In genomic region chr17:76102944-76103273, GRCh38 we compare ENCODE assay signal across 9 cellular contexts. TPM values are rescaled to one million over a fixed set of nuclear protein-coding genes. Genes with fewer than 3 reads are reported as not detected.
DNase-seq lines count a peak whose midpoint lies in the region; ATAC-seq, FAIRE-seq and TF ChIP-seq lines count a peak whose summit lies in the region.
"Had no signal": no experiment of that assay in that cellular context is flagged by ENCODE, and none has a peak within 500 bp of the region (broad histone marks: within the 10 kb centered on the region; RNA-seq: fewer than 3 reads in every experiment).

No MANE protein-coding gene starts in this region.

- H3K27me3 ChIP-seq in GM23248 (replicated peaks; ENCODE audit: insufficient read depth), result no peaks in the 10 kb centered on the region

- H3K4me1 Mint-ChIP-seq in T-cell (peaks cover 36 to 39% (median 37%) of the 10 kb centered on the region in 3 donors), glutamatergic neuron (ENCODE audit: low read depth, unreplicated experiment) (peaks cover 3% of the 10 kb centered on the region)

- FAIRE-seq in GM12891 (lab: Jason Lieb, UNC), result no peak

- ATAC-seq in T-cell (replicated peaks in 1 of 4), result peak in 1 of 4 experiments; percentile 1
- ATAC-seq in GM18502 (IDR thresholded peaks at IDR 0.05; ENCODE audit: poor library complexity, unreplicated experiment), result no peak

- no peaks in the 10 kb centered on the region for H3K27me3 Mint-ChIP-seq in T-cell
- H3K27me3 Mint-ChIP-seq in glutamatergic neuron (ENCODE audit: unreplicated experiment), result no peaks in the 10 kb centered on the region

- H3K36me3 ChIP-seq in GM23248 (ENCODE audit: low read depth), result peaks cover 30% of the 10 kb centered on the region

- CTCF ChIA-PET in T-cell (lab: Charles Lee), result interaction anchor here (0.6 to 1.8 kb wide), 6 partner anchors 79 to 193 kb away, joined by 3 to 9 read pairs (median 3); no protein-coding TSS in a partner anchor

- DNase-seq in GM23248, result peak; percentile 32
- DNase-seq in T-cell, result no peak
- DNase-seq in glutamatergic neuron, result no peak
- DNase-seq in midbrain (lab: John Stamatoyannopoulos, UW), result no peak
- no peak for DNase-seq in NCI-H524 (lab: John Stamatoyannopoulos, UW)
- DNase-seq in GM12891 (ENCODE audit: insufficient read length, low spot score), result no peak

- H3K79me2 ChIP-seq in GM23248 (ENCODE audit: insufficient read depth), result peaks cover 31% of the 10 kb centered on the region

- H3K4me3 ChIP-seq in GM23248 (peak overlapping the region; percentile 82), skin epidermis (peak overlapping the region; percentile 61 to 87 (median 74))

- H3K9me3 Mint-ChIP-seq in T-cell (no peaks in the 10 kb centered on the region), glutamatergic neuron (ENCODE audit: unreplicated experiment) (peaks cover 2% of the 10 kb centered on the region)

- H3K9ac ChIP-seq in GM23248, result peak overlapping the region; percentile 85

- no peak for TF ChIP-seq POLR2A in GM12891 (IDR thresholded peaks at IDR 0.05; ENCODE audit: low read depth, low read length)

- peaks cover 4% of the 10 kb centered on the region; the same call in 1 of the 2 replicates for H3K4me1 ChIP-seq in GM23248 (ENCODE audit: insufficient read depth)

- H3F3A ChIP-seq in GM23248 (ENCODE audit: insufficient read depth), result no peaks in the 10 kb centered on the region

- no peaks in the 10 kb centered on the region for H3K9me2 ChIP-seq in GM23248 (ENCODE audit: insufficient read depth)

- H3K9me3 ChIP-seq in GM23248 (ENCODE audit: low read depth), result no peaks in the 10 kb centered on the region

- in situ Hi-C loops in GM23248 (cut with MboI), result no loop called here

- H3K36me3 Mint-ChIP-seq in T-cell, result peaks cover 18% of the 10 kb centered on the region
- H3K36me3 Mint-ChIP-seq in glutamatergic neuron (ENCODE audit: unreplicated experiment), result peaks cover 5% of the 10 kb centered on the region

- POLR2A ChIA-PET in T-cell (lab: Charles Lee), result no interaction called here

- WGBS in GM23248 (ENCODE audit: low coverage in 1 of 2, low lambda C conversion rate in 2 of 2, missing lambda C conversion rate in 2 of 2), 2 experiments, result 0 to 3% methylated on average over 4 of the region's 4 CpGs

- H3K27ac Mint-ChIP-seq in T-cell (peak overlapping the region; percentile 91 to 94), glutamatergic neuron (ENCODE audit: unreplicated experiment) (peak overlapping the region; percentile 99)

- H4K20me1 ChIP-seq in GM23248 (ENCODE audit: insufficient read depth), result no peaks in the 10 kb centered on the region

- H3K4me3 Mint-ChIP-seq in T-cell, result peak overlapping the region; percentile 90 to 96 (median 92)
- H3K4me3 Mint-ChIP-seq in glutamatergic neuron (ENCODE audit: unreplicated experiment), result peak overlapping the region; percentile 98

- peak overlapping the region; percentile 92 for H2AFZ ChIP-seq in GM23248

- H3K4me2 ChIP-seq in GM23248 (ENCODE audit: unreplicated experiment), result peak overlapping the region; percentile 99

- peak overlapping the region; percentile 43 for H3K27ac ChIP-seq in GM23248
- peak overlapping the region; percentile 50 to 95 (median 87) for H3K27ac ChIP-seq in skin epidermis

- no peak for TF ChIP-seq CTCF in glutamatergic neuron (IDR thresholded peaks at IDR 0.05; ENCODE audit: partially characterized antibody, unreplicated experiment)

TF ChIP-seq in GM12891, 5 proteins besides CTCF, POLR2A, EP300 and RAD21:
- no peak for TF ChIP-seq POU2F2 (IDR thresholded peaks at IDR 0.05; ENCODE audit: low read depth, low read length)
- no peak for TF ChIP-seq TAF1 (IDR thresholded peaks at IDR 0.05; ENCODE audit: low read depth, low read length)
- TF ChIP-seq SPI1 (IDR thresholded peaks at IDR 0.05; ENCODE audit: low read depth, low read length), result no peak
- no peak for TF ChIP-seq POLR2AphosphoS5 (IDR thresholded peaks at IDR 0.05; ENCODE audit: low read depth, low read length)
- no peak for TF ChIP-seq PAX5 (IDR thresholded peaks at IDR 0.05; ENCODE audit: insufficient read depth, low read length, severe bottlenecking)

RNA-seq across cellular contexts. Expression of gene EXOC7, which starts 0.7 kb away (rescaled TPM):
- total RNA-seq in GM23248 (2014; rRNA removed; shearing (Covaris generic)), result 88.0 and 101 TPM in 2 replicates
- 98.6 and 101 TPM in 2 replicates for polyA plus RNA-seq in GM23248 (2016; fragmentation: Nextera tagmentation; extraction: Ambion mirVana)
- total RNA-seq in T-cell, result 100 to 1,000 TPM; 119 to 181 (median 156) TPM
- 249 TPM for total RNA-seq in glutamatergic neuron (ENCODE audit: unreplicated experiment)
- polyA plus RNA-seq in GM12891 (2012; ENCODE audit: low read depth, missing spikeins), result 29.6 TPM

RNA-seq across cellular contexts. Expression of gene ZACN, which starts 23.9 kb away (rescaled TPM):
- 0.51 TPM in 1 of 2 replicates, not detected in the other for total RNA-seq in GM23248 (2014; rRNA removed; shearing (Covaris generic))
- polyA plus RNA-seq in GM23248 (2016; fragmentation: Nextera tagmentation; extraction: Ambion mirVana), result 0.85 and 1.9 TPM in 2 replicates
- 1 to 10 TPM in 1 of 5 donors, under 1 TPM in 3, not detected in 1; 0.20 to 1.6 (median 0.31) TPM for total RNA-seq in T-cell
- 1.9 TPM for total RNA-seq in glutamatergic neuron (ENCODE audit: unreplicated experiment)
- 10.4 TPM for polyA plus RNA-seq in GM12891 (2012; ENCODE audit: low read depth, missing spikeins)
- total RNA-seq: RPMI7951 had no signal

RNA-seq across cellular contexts. Expression of gene GALR2, which starts 28.3 kb away (rescaled TPM):
- not detected in 2 replicates for total RNA-seq in GM23248 (2014; rRNA removed; shearing (Covaris generic))
- polyA plus RNA-seq in GM23248 (2016; fragmentation: Nextera tagmentation; extraction: Ambion mirVana), result 0.18 TPM in 1 of 2 replicates, not detected in the other
- total RNA-seq in T-cell (1 to 10 TPM in 1 of 5 donors, under 1 TPM in 2, not detected in 2; 0.20 to 1.3 (median 0.73) TPM), glutamatergic neuron (ENCODE audit: unreplicated experiment) (3.3 TPM)
- polyA plus RNA-seq in GM12891 (2012; ENCODE audit: low read depth, missing spikeins), result 0.09 TPM
- total RNA-seq: RPMI7951 had no signal

RNA-seq across cellular contexts. Expression of gene SRP68, which starts 30.6 kb away (rescaled TPM):
- 28.8 and 38.2 TPM in 2 replicates for total RNA-seq in GM23248 (2014; rRNA removed; shearing (Covaris generic))
- 69.8 and 76.5 TPM in 2 replicates for polyA plus RNA-seq in GM23248 (2016; fragmentation: Nextera tagmentation; extraction: Ambion mirVana)
- total RNA-seq in T-cell (10 to 100 TPM; 71.9 to 81.6 (median 78.9) TPM), glutamatergic neuron (ENCODE audit: unreplicated experiment) (48.4 TPM)
- 42.5 TPM for polyA plus RNA-seq in GM12891 (2012; ENCODE audit: low read depth, missing spikeins)

RNA-seq across cellular contexts. Expression of gene FOXJ1, which starts 38.1 kb away (rescaled TPM):
- not detected in 2 replicates for total RNA-seq in GM23248 (2014; rRNA removed; shearing (Covaris generic))
- not detected in 2 replicates for polyA plus RNA-seq in GM23248 (2016; fragmentation: Nextera tagmentation; extraction: Ambion mirVana)
- 1 to 10 TPM in 4 of 5 donors, under 1 TPM in 1; 0.99 to 3.0 (median 1.7) TPM for total RNA-seq in T-cell
- not detected for total RNA-seq in glutamatergic neuron (ENCODE audit: unreplicated experiment)
- polyA plus RNA-seq in GM12891 (2012; ENCODE audit: low read depth, missing spikeins), result 0.09 TPM
- total RNA-seq: RPMI7951 had no signal
